In the genomic region with DNA sequence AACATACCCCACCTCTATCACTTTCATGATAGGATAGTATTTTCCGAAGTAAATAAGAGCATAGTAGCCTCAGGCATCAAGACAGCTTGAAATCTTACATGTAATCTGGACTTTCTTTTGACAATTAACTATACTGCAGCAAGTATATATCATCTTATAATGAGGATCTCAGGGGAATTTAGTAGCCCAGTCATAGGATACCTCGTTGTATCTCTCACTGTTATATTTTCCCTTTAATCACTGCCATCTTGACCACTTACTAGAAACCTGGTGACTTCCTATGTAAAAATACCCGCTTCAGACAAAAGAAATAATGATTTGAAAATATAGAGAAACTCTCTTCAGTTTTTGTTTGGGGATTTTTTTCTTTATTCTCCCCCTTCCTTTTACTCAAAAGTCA, we compare ENCODE assay signal across 25 cellular contexts.
DNase-seq lines count a peak whose midpoint lies in the region; ATAC-seq, FAIRE-seq and TF ChIP-seq lines count a peak whose summit lies in the region.
"Had no signal": no experiment of that assay in that cellular context is flagged by ENCODE, and none has a peak within 500 bp of the region (broad histone marks: within the 10 kb centered on the region; RNA-seq: fewer than 3 reads in every experiment).

No MANE protein-coding gene starts in this region.

- no peaks in the 10 kb centered on the region for H3K79me2 ChIP-seq in GM12878 (ENCODE audit: control insufficient read depth, insufficient read depth, low read length)

- no peak for FAIRE-seq in GM12878 (lab: Jason Lieb, UNC)
- FAIRE-seq: A204.1, GM12891, GM18507 had no signal

- H3K4me1 Mint-ChIP-seq in activated T-cell treated with anti-CD3 and anti-CD28 coated beads, Interleukin-2, amount 50 U/mL, for 72 hours (ENCODE audit: low read depth) = no peaks in the 10 kb centered on the region
- no peaks in the 10 kb centered on the region for H3K4me1 Mint-ChIP-seq in activated T-cell treated with anti-CD3 and anti-CD28 coated beads, Interleukin-2, amount 50 U/mL, for 24 hours (ENCODE audit: low read depth)
- H3K4me1 Mint-ChIP-seq: CD14-positive monocyte; CD8-positive, alpha-beta memory T cell; GM23338 had no signal

- no peak for TF ChIP-seq CTCF in GM12878 (IDR thresholded peaks at IDR 0.05 in 2 of 3, conservative IDR thresholded peaks at IDR 0.05 in 1 of 3; ENCODE audit: control insufficient read depth in 2 of 3, extremely low read depth in 1 of 3, insufficient read depth in 1 of 3, low read depth in 3 of 3, low read length in 3 of 3)
- no peak for TF ChIP-seq CTCF in thyroid gland (IDR thresholded peaks at IDR 0.05)

- H3K36me3 ChIP-seq in GM12878 (ENCODE audit: control insufficient read depth in 2 of 2, insufficient read depth in 2 of 2, low read length in 1 of 2) (no peaks in the 10 kb centered on the region), thyroid gland (no peaks in the 10 kb centered on the region)
- H3K36me3 ChIP-seq: BE2C had no signal

- H3K27me3 ChIP-seq in GM12878 (replicated peaks in 1 of 2; ENCODE audit: control insufficient read depth in 2 of 2, insufficient read depth in 2 of 2, low read length in 1 of 2) (no peaks in the 10 kb centered on the region), thyroid gland (no peaks in the 10 kb centered on the region)
- H3K27me3 ChIP-seq: BE2C; BLaER1 treated with 17β-estradiol and CSF1 and Interleukin-3, amounts not matched to agents 10 nM and 100 nM had no signal

- TF ChIP-seq EP300 in GM12878 (IDR thresholded peaks at IDR 0.05; ENCODE audit: borderline replicate concordance in 1 of 2, control insufficient read depth in 1 of 2, low read depth in 2 of 2, low read length in 2 of 2) = no peak

- no peaks in the 10 kb centered on the region for H3K36me3 Mint-ChIP-seq in activated T-cell treated with anti-CD3 and anti-CD28 coated beads, Interleukin-2, amount 50 U/mL, for 72 hours (ENCODE audit: insufficient read depth in 2 of 2)
- H3K36me3 Mint-ChIP-seq in activated T-cell treated with anti-CD3 and anti-CD28 coated beads, Interleukin-2, amount 50 U/mL, for 24 hours (ENCODE audit: low read depth) = no peaks in the 10 kb centered on the region
- H3K36me3 Mint-ChIP-seq: CD14-positive monocyte had no signal

- BruUV-seq in GM12878 (replicated peaks; lab: Mats Ljungman, UMichigan) = no TSS peak

- peak overlapping the region; percentile 19 for H3K27ac Mint-ChIP-seq in activated T-cell treated with anti-CD3 and anti-CD28 coated beads, Interleukin-2, amount 50 U/mL, for 72 hours
- no peak overlapping the region for H3K27ac Mint-ChIP-seq in activated T-cell treated with anti-CD3 and anti-CD28 coated beads, Interleukin-2, amount 50 U/mL, for 24 hours
- H3K27ac Mint-ChIP-seq: CD14-positive monocyte; CD4-positive, alpha-beta T cell; GM23338; H9 had no signal

- H3K9me3 Mint-ChIP-seq in activated T-cell treated with anti-CD3 and anti-CD28 coated beads, Interleukin-2, amount 50 U/mL, for 72 hours = no peaks in the 10 kb centered on the region
- no peaks in the 10 kb centered on the region for H3K9me3 Mint-ChIP-seq in activated T-cell treated with anti-CD3 and anti-CD28 coated beads, Interleukin-2, amount 50 U/mL, for 24 hours
- H3K9me3 Mint-ChIP-seq: CD4-positive, alpha-beta T cell; CD8-positive, alpha-beta memory T cell had no signal

- no peaks in the 10 kb centered on the region for H3K27me3 Mint-ChIP-seq in activated T-cell treated with anti-CD3 and anti-CD28 coated beads, Interleukin-2, amount 50 U/mL, for 72 hours (ENCODE audit: low read depth)
- no peaks in the 10 kb centered on the region for H3K27me3 Mint-ChIP-seq in activated T-cell treated with anti-CD3 and anti-CD28 coated beads, Interleukin-2, amount 50 U/mL, for 24 hours
- H3K27me3 Mint-ChIP-seq: CD4-positive, alpha-beta T cell; CD8-positive, alpha-beta memory T cell had no signal

- no peaks in the 10 kb centered on the region for H3K9me3 ChIP-seq in GM12878 (replicated peaks; ENCODE audit: control insufficient read depth, insufficient read depth, low read length)
- no peaks in the 10 kb centered on the region for H3K9me3 ChIP-seq in thyroid gland
- H3K9me3 ChIP-seq: BE2C had no signal

- no peak overlapping the region for H3K27ac ChIP-seq in GM12878 (ENCODE audit: control insufficient read depth, insufficient read depth)
- H3K27ac ChIP-seq in thyroid gland = no peak overlapping the region
- H3K27ac ChIP-seq: 22Rv1; BLaER1 treated with 17β-estradiol and CSF1 and Interleukin-3, amounts not matched to agents 10 nM and 100 nM had no signal

- in situ Hi-C loops in GM12878 (cut with MboI) = no loop called here

- TF ChIP-seq POLR2A in GM12878 (IDR thresholded peaks at IDR 0.05; ENCODE audit: low read depth, low read length) (no peak), thyroid gland (IDR thresholded peaks at IDR 0.05) (no peak)

- no peak overlapping the region for H3K4me3 Mint-ChIP-seq in activated T-cell treated with anti-CD3 and anti-CD28 coated beads, Interleukin-2, amount 50 U/mL, for 72 hours
- H3K4me3 Mint-ChIP-seq in activated T-cell treated with anti-CD3 and anti-CD28 coated beads, Interleukin-2, amount 50 U/mL, for 24 hours = no peak overlapping the region
- H3K4me3 Mint-ChIP-seq: CD14-positive monocyte; CD4-positive, alpha-beta T cell; CD8-positive, alpha-beta memory T cell; GM23338; H9 had no signal

- TF ChIP-seq RAD21 in GM12878 (IDR thresholded peaks at IDR 0.05; ENCODE audit: insufficient read depth, low read depth, low read length) = no peak

- H3K4me3 ChIP-seq in GM12878 (no peak overlapping the region), thyroid gland (replicated peaks in 1 of 3) (no peak overlapping the region)
- H3K4me3 ChIP-seq: BLaER1 treated with 17β-estradiol and CSF1 and Interleukin-3, amounts not matched to agents 10 nM and 100 nM; GM23338 had no signal

- no peak for ATAC-seq in activated T-cell treated with anti-CD3 and anti-CD28 coated beads, Interleukin-2, amount 50 U/mL, for 72 hours (replicated peaks in 1 of 2)
- ATAC-seq in GM12878 (peak; percentile 67), GM21723 (IDR thresholded peaks at IDR 0.05; ENCODE audit: unreplicated experiment) (no peak)
- ATAC-seq: GM23338, HCT116 had no signal

- H3K9ac ChIP-seq in GM12878 (ENCODE audit: control insufficient read depth, insufficient read depth, low read length) = no peak overlapping the region
- H3K9ac ChIP-seq: BLaER1 treated with 17β-estradiol and CSF1 and Interleukin-3, amounts not matched to agents 10 nM and 100 nM had no signal

- no peaks in the 10 kb centered on the region for H4K20me1 ChIP-seq in GM12878 (ENCODE audit: control insufficient read depth, insufficient read depth)
- H4K20me1 ChIP-seq: BLaER1 treated with 17β-estradiol and CSF1 and Interleukin-3, amounts not matched to agents 10 nM and 100 nM had no signal

- RAD21 ChIA-PET in GM12878 (lab: Charles Lee; ENCODE audit: unreplicated experiment) = no interaction called here

- intact Hi-C loops in GM12878 (cut with micrococcal nuclease; ENCODE audit: unreplicated experiment) = no loop called here
- intact Hi-C loops in cardiac septum (cut with DNase I) = no loop called here
- intact Hi-C loops in thyroid gland (cut with DNase I) = no loop called here

- POLR2A ChIA-PET in GM12878 (lab: Charles Lee) = no interaction called here

- H3K4me2 ChIP-seq in GM12878 (ENCODE audit: control insufficient read depth, insufficient read depth) = no peak overlapping the region
- H3K4me2 ChIP-seq: BLaER1 treated with 17β-estradiol and CSF1 and Interleukin-3, amounts not matched to agents 10 nM and 100 nM; GM23338 had no signal

- H2AFZ ChIP-seq in GM12878 (ENCODE audit: control insufficient read depth, low read depth, low read length) = no peak overlapping the region
- H2AFZ ChIP-seq: GM23338 had no signal

- DNase-seq in activated T-cell treated with anti-CD3 and anti-CD28 coated beads, Interleukin-2, amount 50 U/mL, for 72 hours = no peak
- no peak for DNase-seq in activated T-cell treated with anti-CD3 and anti-CD28 coated beads, Interleukin-2, amount 50 U/mL, for 24 hours
- peak; percentile 77 for DNase-seq in NCI-H69 (lab: John Stamatoyannopoulos, UW)
- no peak for DNase-seq in GM12878 (ENCODE audit: low read depth, low spot score)
- DNase-seq in cardiac septum (ENCODE audit: low spot score) = no peak
- DNase-seq in thyroid gland = no peak
- DNase-seq: ACHN; AML-193; BE2C; CD4-positive, alpha-beta T cell; CD8-positive, alpha-beta memory T cell; DMS 273 treated with DMSO at 0.1 percent for 48 hours; DMS79; EL; GDM1; H9 had no signal

- H3K4me1 ChIP-seq in GM12878 (ENCODE audit: control insufficient read depth, insufficient read depth, low read length) = no peaks in the 10 kb centered on the region
- H3K4me1 ChIP-seq in thyroid gland = no peaks in the 10 kb centered on the region
- H3K4me1 ChIP-seq: BE2C had no signal

- 25% methylated on average over 3 of the region's 3 CpGs for WGBS in GM12878 (ENCODE audit: insufficient coverage, insufficient replicate concordance, low lambda C conversion rate, missing lambda C conversion rate)
- WGBS in thyroid gland, 2 donors = 86 to 89% methylated on average over 3 of the region's 3 CpGs

- CTCF ChIA-PET in GM12878 (lab: Yijun Ruan, JAX) = no interaction called here

- SMC1A ChIA-PET in GM12878 (lab: Charles Lee; ENCODE audit: uncharacterized antibody, unreplicated experiment) = no interaction called here

TF ChIP-seq in GM12878, 131 proteins besides CTCF, POLR2A, EP300 and RAD21:
- TF ChIP-seq MTA2 (IDR thresholded peaks at IDR 0.05; ENCODE audit: low read depth) (peak; percentile 51; the same call in 1 of the 2 replicates), MEF2B (IDR thresholded peaks at IDR 0.05; ENCODE audit: partially characterized antibody, poor library complexity, severe bottlenecking) (peak; percentile 47), FOXM1 (IDR thresholded peaks at IDR 0.05; ENCODE audit: low read depth, low read length) (no peak), IKZF2 (IDR thresholded peaks at IDR 0.05) (no peak)
